Comparison of ENCODE assay signal across 11 cellular contexts in genomic region chr2:15640291-15640711, GRCh38. TPM values are rescaled to one million over a fixed set of nuclear protein-coding genes. Genes with fewer than 3 reads are reported as not detected.
DNase-seq lines count a peak whose midpoint lies in the region; ATAC-seq and TF ChIP-seq lines count a peak whose summit lies in the region.
"Had no signal": no experiment of that assay in that cellular context is flagged by ENCODE, and none has a peak within 500 bp of the region (broad histone marks: within the 10 kb centered on the region; RNA-seq: fewer than 3 reads in every experiment).

No MANE protein-coding gene starts in this region.

- TF ChIP-seq EP300 in Ishikawa (IDR thresholded peaks at IDR 0.05; ENCODE audit: borderline replicate concordance): peak; percentile 75; the same call in 1 of the 2 replicates

- POLR2A ChIA-PET in CD4-positive, alpha-beta T cell (lab: Charles Lee): no interaction called here

- H3K4me1 ChIP-seq in BLaER1 treated with 17β-estradiol and CSF1 and Interleukin-3, amounts not matched to agents 10 nM and 100 nM: peaks cover 8 to 29% (median 14%) of the 10 kb centered on the region in 10 experiments; a peak in 19 of 20 replicates

- no peak overlapping the region for H3K9ac ChIP-seq in BLaER1 treated with 17β-estradiol and CSF1 and Interleukin-3, amounts not matched to agents 10 nM and 100 nM

- peaks cover 44% of the 10 kb centered on the region for H3K36me3 Mint-ChIP-seq in CD4-positive, alpha-beta T cell (ENCODE audit: low read depth)

- H3K27me3 ChIP-seq in BLaER1 treated with 17β-estradiol and CSF1 and Interleukin-3, amounts not matched to agents 10 nM and 100 nM: no peaks in the 10 kb centered on the region
- H3K27me3 ChIP-seq in CD4-positive, alpha-beta T cell (ENCODE audit: control insufficient read depth, insufficient read depth, low read length): no peaks in the 10 kb centered on the region
- H3K27me3 ChIP-seq: right lobe of liver had no signal

- H3K27ac ChIP-seq in BLaER1 treated with 17β-estradiol and CSF1 and Interleukin-3, amounts not matched to agents 10 nM and 100 nM: no peak overlapping the region
- H3K27ac ChIP-seq in CD4-positive, alpha-beta T cell (ENCODE audit: low read depth, low read length): no peak overlapping the region
- H3K27ac ChIP-seq: right lobe of liver had no signal

- intact Hi-C loops in CD4-positive, alpha-beta T cell (cut with DNase I, micrococcal nuclease): no loop called here

- peaks cover 7 to 16% (median 13%) of the 10 kb centered on the region in 11 experiments; a peak in 17 of 22 replicates for H3K9me3 ChIP-seq in BLaER1 treated with 17β-estradiol and CSF1 and Interleukin-3, amounts not matched to agents 10 nM and 100 nM (replicated peaks in 1 of 11)
- H3K9me3 ChIP-seq in CD4-positive, alpha-beta T cell (ENCODE audit: control insufficient read depth, low read length): no peaks in the 10 kb centered on the region
- H3K9me3 ChIP-seq: right lobe of liver had no signal

- peaks cover 24 to 57% (median 28%) of the 10 kb centered on the region in 11 experiments; a peak in 21 of 22 replicates for H3K36me3 ChIP-seq in BLaER1 treated with 17β-estradiol and CSF1 and Interleukin-3, amounts not matched to agents 10 nM and 100 nM
- H3K36me3 ChIP-seq: right lobe of liver had no signal

- no peak overlapping the region for H3K27ac Mint-ChIP-seq in CD4-positive, alpha-beta T cell

- no peak for TF ChIP-seq RAD21 in Ishikawa (IDR thresholded peaks at IDR 0.05; ENCODE audit: low read depth)

- H3K9me3 Mint-ChIP-seq in CD4-positive, alpha-beta T cell: peaks cover 3% of the 10 kb centered on the region

- no peak for TF ChIP-seq CTCF in CD4-positive, alpha-beta T cell (IDR thresholded peaks at IDR 0.05)

- DNase-seq in brain pericyte (ENCODE audit: low read depth, low spot score) (peak; percentile 61), medulla oblongata (ENCODE audit: extremely low spot score) (peak; percentile 13), NCI-H2196 (lab: John Stamatoyannopoulos, UW; ENCODE audit: unreplicated experiment) (no peak), NCI-H2107 (lab: John Stamatoyannopoulos, UW) (no peak)
- no peak for DNase-seq in CD4-positive, alpha-beta T cell
- DNase-seq: activated CD8-positive, alpha-beta memory T cell treated with anti-CD3 and anti-CD28 coated beads, Interleukin-2, amount 50 U/mL, for 48 hours; islet precursor cell; right lobe of liver had no signal

- CTCF ChIA-PET in CD4-positive, alpha-beta T cell (lab: Charles Lee): interaction anchor here (1.1 kb wide), 1 partner anchor 9 kb away, joined by 3 read pairs; no protein-coding TSS in a partner anchor

- no peaks in the 10 kb centered on the region for H3K27me3 Mint-ChIP-seq in CD4-positive, alpha-beta T cell

- no peak overlapping the region for H3K4me3 ChIP-seq in BLaER1 treated with 17β-estradiol and CSF1 and Interleukin-3, amounts not matched to agents 10 nM and 100 nM
- H3K4me3 ChIP-seq: right lobe of liver had no signal

- peaks cover 0 to 17% (median 8%) of the 10 kb centered on the region in 11 experiments; a peak in 11 of 22 replicates for H4K20me1 ChIP-seq in BLaER1 treated with 17β-estradiol and CSF1 and Interleukin-3, amounts not matched to agents 10 nM and 100 nM

- H3K4me1 Mint-ChIP-seq in CD4-positive, alpha-beta T cell (ENCODE audit: low read depth): peaks cover 7% of the 10 kb centered on the region

- ATAC-seq in CD4-positive, alpha-beta T cell (ENCODE audit: poor library complexity): no peak
- ATAC-seq in GM18870 (IDR thresholded peaks at IDR 0.05; ENCODE audit: unreplicated experiment): no peak

- peak overlapping the region; percentile 19 to 81 (median 59); a peak in 21 of 22 replicates for H3K4me2 ChIP-seq in BLaER1 treated with 17β-estradiol and CSF1 and Interleukin-3, amounts not matched to agents 10 nM and 100 nM

- no peak overlapping the region for H3K4me3 Mint-ChIP-seq in CD4-positive, alpha-beta T cell

TF ChIP-seq in Ishikawa, 13 proteins besides CTCF, POLR2A, EP300 and RAD21:
- TF ChIP-seq CREB1 (IDR thresholded peaks at IDR 0.05; ENCODE audit: low read depth): no peak
- TF ChIP-seq REST (IDR thresholded peaks at IDR 0.05; ENCODE audit: low read depth): no peak
- TF ChIP-seq TCF12 (IDR thresholded peaks at IDR 0.05; ENCODE audit: low read depth): peak; percentile 46; the same call in 1 of the 2 replicates
- peak; percentile 68 for TF ChIP-seq MAX (IDR thresholded peaks at IDR 0.05)
- TF ChIP-seq ZBTB7A (IDR thresholded peaks at IDR 0.05; ENCODE audit: low read depth): no peak
- peak; percentile 24; the same call in 1 of the 2 replicates for TF ChIP-seq YY1 (IDR thresholded peaks at IDR 0.05; ENCODE audit: low read depth)
- TF ChIP-seq TAF1 (IDR thresholded peaks at IDR 0.05; ENCODE audit: low read depth): no peak
- no peak for TF ChIP-seq USF1 (IDR thresholded peaks at IDR 0.05)
- TF ChIP-seq EGR1 (IDR thresholded peaks at IDR 0.05): no peak
- TF ChIP-seq CEBPB (IDR thresholded peaks at IDR 0.05): no peak
- TF ChIP-seq FOXM1 (IDR thresholded peaks at IDR 0.05; ENCODE audit: borderline replicate concordance, low read depth): peak; percentile 34; the same call in 1 of the 2 replicates
- peak; percentile 12; the same call in 1 of the 2 replicates for TF ChIP-seq TEAD4 (IDR thresholded peaks at IDR 0.05)
- peak; percentile 94 for TF ChIP-seq NFIC (IDR thresholded peaks at IDR 0.05)

RNA-seq across cellular contexts. Expression of gene DDX1, which starts 48.6 kb away (rescaled TPM):
- 10 to 100 TPM; 48.8 to 50.1 TPM for total RNA-seq in CD4-positive, alpha-beta T cell

Comparison
In these comparisons a context has a peak if more than half of its experiments do, and no peak if none do; other contexts are left out.
1. DNase-seq: peak in brain pericyte (single experiment) and medulla oblongata (single experiment); none in NCI-H2196 (single experiment), NCI-H2107 (single experiment) and CD4-positive, alpha-beta T cell (0 of 10).